In genomic region chr11:69450857-69451220, GRCh38 we compare ENCODE assay signal across 1 cellular context.
TF ChIP-seq lines count a peak whose summit lies in the region.

No MANE protein-coding gene starts in this region.

TF ChIP-seq in WTC11, 78 proteins besides CTCF, POLR2A, EP300 and RAD21 (continued from another document):
- TF ChIP-seq ZNF532 (CRISPR knock-in tag; IDR thresholded peaks at IDR 0.05; ENCODE audit: borderline replicate concordance) = no peak
- TF ChIP-seq PRRX2 (CRISPR knock-in tag; IDR thresholded peaks at IDR 0.05) = no peak
- no peak for TF ChIP-seq USF2 (CRISPR knock-in tag; IDR thresholded peaks at IDR 0.05)
- TF ChIP-seq CREM (CRISPR knock-in tag; IDR thresholded peaks at IDR 0.05) = no peak
- TF ChIP-seq ZSCAN18 (CRISPR knock-in tag; IDR thresholded peaks at IDR 0.05) = no peak
- no peak for TF ChIP-seq PREB (CRISPR knock-in tag; IDR thresholded peaks at IDR 0.05; ENCODE audit: borderline replicate concordance)
- TF ChIP-seq ZNF396 (CRISPR knock-in tag; IDR thresholded peaks at IDR 0.05; ENCODE audit: borderline replicate concordance) = no peak
- no peak for TF ChIP-seq ZNF219 (CRISPR knock-in tag; IDR thresholded peaks at IDR 0.05; ENCODE audit: borderline replicate concordance)
TF ChIP-seq in WTC11: peak in this region for 0.
